Comparison of ENCODE assay signal across 30 cellular contexts in the genomic region with DNA sequence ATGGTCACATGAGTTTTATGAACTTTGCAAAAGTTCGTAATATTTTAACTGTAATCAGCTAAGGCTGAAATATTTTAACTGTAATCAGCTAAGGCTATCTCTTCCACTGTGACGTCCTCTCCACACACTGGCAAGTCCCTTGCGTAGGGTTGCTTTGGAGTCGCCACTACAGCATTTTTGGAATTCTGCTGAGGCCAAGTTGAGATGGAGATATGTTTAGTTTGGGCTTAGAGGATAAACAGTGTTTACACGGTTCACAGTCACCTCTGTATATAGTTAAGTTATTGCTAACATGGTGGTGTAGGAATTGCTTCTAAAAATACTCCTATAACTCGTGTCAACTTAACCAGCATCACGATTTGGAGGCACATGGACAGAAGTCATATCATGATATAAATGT.
"Had no signal": no experiment of that assay in that cellular context is flagged by ENCODE, and none has a peak within 500 bp of the region (broad histone marks: within the 10 kb centered on the region; RNA-seq: fewer than 3 reads in every experiment).

No MANE protein-coding gene starts in this region.

- H3K27ac Mint-ChIP-seq: activated naive CD4-positive, alpha-beta T cell treated with anti-CD3 and anti-CD28 coated beads for 36 hours; activated naive CD8-positive, alpha-beta T cell treated with anti-CD3 and anti-CD28 coated beads for 36 hours; activated T-helper 1 cell treated with anti-CD3 and anti-CD28 coated beads, Interleukin-12 subunit alpha, Interleukin-12 subunit beta, Interleukin-2, Interleukin-4 antibody, amounts not matched to agents 30 ng/mL and 10 ng/mL and 1 ng/mL, durations not matched to agents 14 hours and 24 hours and 36 hours; dendritic cell treated with granulocyte-macrophage colony-stimulating factor and Interleukin-4, amounts not matched to agents 40 ng/mL and 50 ng/mL, for 4 days; endodermal cell; immature natural killer cell; memory B cell; natural killer cell; neural progenitor cell; stimulated activated memory B cell treated with anti-CD40 and anti-IgM and Interleukin-4, amounts not matched to agents 10 μg/mL and 1 μg/mL and 100 μg/mL, for 72 hours; stimulated activated naive CD8-positive, alpha-beta T cell treated with anti-CD3 and anti-CD28 coated beads, Interleukin-15, amount 100 ng/mL, for 72 hours; T-helper 1 cell treated with Interleukin-12 subunit alpha and Interleukin-12 subunit beta and Interleukin-4 antibody, amounts not matched to agents 30 μg/mL and 1 μg/mL, for 36 hours had no signal

- H3K9me3 ChIP-seq: breast epithelium, esophagus squamous epithelium, upper lobe of left lung, vagina had no signal

- H3K4me1 Mint-ChIP-seq: central memory CD8-positive, alpha-beta T cell; immature natural killer cell; memory B cell; natural killer cell; stimulated activated memory B cell treated with anti-CD40 and anti-IgM and Interleukin-4, amounts not matched to agents 10 μg/mL and 1 μg/mL and 100 μg/mL, for 72 hours had no signal

- H3K4me2 ChIP-seq: neural progenitor cell had no signal

- H3K4me3 Mint-ChIP-seq: activated naive CD4-positive, alpha-beta T cell treated with anti-CD3 and anti-CD28 coated beads for 36 hours; activated naive CD8-positive, alpha-beta T cell treated with anti-CD3 and anti-CD28 coated beads for 36 hours; activated T-helper 1 cell treated with anti-CD3 and anti-CD28 coated beads, Interleukin-12 subunit alpha, Interleukin-12 subunit beta, Interleukin-2, Interleukin-4 antibody, amounts not matched to agents 30 ng/mL and 10 ng/mL and 1 ng/mL, durations not matched to agents 14 hours and 24 hours and 36 hours; central memory CD8-positive, alpha-beta T cell; dendritic cell treated with granulocyte-macrophage colony-stimulating factor and Interleukin-4, amounts not matched to agents 40 ng/mL and 50 ng/mL, for 4 days; endodermal cell; immature natural killer cell; memory B cell; natural killer cell; neural progenitor cell; stimulated activated memory B cell treated with anti-CD40 and anti-IgM and Interleukin-4, amounts not matched to agents 10 μg/mL and 1 μg/mL and 100 μg/mL, for 72 hours; stimulated activated naive CD8-positive, alpha-beta T cell treated with anti-CD3 and anti-CD28 coated beads, Interleukin-15, amount 100 ng/mL, for 72 hours; T-helper 1 cell treated with Interleukin-12 subunit alpha and Interleukin-12 subunit beta and Interleukin-4 antibody, amounts not matched to agents 30 μg/mL and 1 μg/mL, for 36 hours had no signal

- H3K36me3 ChIP-seq: breast epithelium, esophagus squamous epithelium, neural progenitor cell, upper lobe of left lung, vagina had no signal

- DNase-seq: activated CD4-positive, alpha-beta T cell treated with anti-CD3 and anti-CD28 coated beads for 4 hours; activated CD4-positive, alpha-beta T cell treated with anti-CD3 and anti-CD28 coated beads, Interleukin-2, amount 50 U/mL, for 4 hours; activated effector memory CD4-positive, alpha-beta T cell treated with anti-CD3 and anti-CD28 coated beads, Interleukin-2, amount 50 U/mL, for 16 hours; activated naive CD4-positive, alpha-beta T cell treated with anti-CD3 and anti-CD28 coated beads for 36 hours; activated naive CD8-positive, alpha-beta T cell treated with anti-CD3 and anti-CD28 coated beads for 36 hours; endodermal cell; esophagus squamous epithelium; head of caudate nucleus; hypothalamus; immature natural killer cell; natural killer cell; occipital lobe; right cardiac atrium; stimulated activated CD4-positive, alpha-beta T cell treated with anti-CD3 and anti-CD28 coated beads, Interleukin-12 subunit alpha, Interleukin-12 subunit beta, amount 100 ng/mL, for 4 hours; stimulated activated CD4-positive, alpha-beta T cell treated with anti-CD3 and anti-CD28 coated beads, Interleukin-4, amount 100 ng/mL, for 1 hour; stimulated activated CD8-positive, alpha-beta memory T cell treated with anti-CD3 and anti-CD28 coated beads, Interleukin-4, amount 100 ng/mL, for 48 hours; stimulated activated naive CD8-positive, alpha-beta T cell treated with anti-CD3 and anti-CD28 coated beads, Interleukin-15, amount 100 ng/mL, for 72 hours; substantia nigra; T-helper 9 cell had no signal

- H3K36me3 Mint-ChIP-seq: activated naive CD8-positive, alpha-beta T cell treated with anti-CD3 and anti-CD28 coated beads for 36 hours; immature natural killer cell; memory B cell; natural killer cell; stimulated activated memory B cell treated with anti-CD40 and anti-IgM and Interleukin-4, amounts not matched to agents 10 μg/mL and 1 μg/mL and 100 μg/mL, for 72 hours had no signal

- H3K4me3 ChIP-seq: breast epithelium, esophagus squamous epithelium, neural progenitor cell, upper lobe of left lung, vagina had no signal

- H3K9me3 Mint-ChIP-seq: activated naive CD4-positive, alpha-beta T cell treated with anti-CD3 and anti-CD28 coated beads for 36 hours; activated naive CD8-positive, alpha-beta T cell treated with anti-CD3 and anti-CD28 coated beads for 36 hours; activated T-helper 1 cell treated with anti-CD3 and anti-CD28 coated beads, Interleukin-12 subunit alpha, Interleukin-12 subunit beta, Interleukin-2, Interleukin-4 antibody, amounts not matched to agents 30 ng/mL and 10 ng/mL and 1 ng/mL, durations not matched to agents 14 hours and 24 hours and 36 hours; central memory CD8-positive, alpha-beta T cell; dendritic cell treated with granulocyte-macrophage colony-stimulating factor and Interleukin-4, amounts not matched to agents 40 ng/mL and 50 ng/mL, for 4 days; endodermal cell; immature natural killer cell; memory B cell; natural killer cell; neural progenitor cell; stimulated activated memory B cell treated with anti-CD40 and anti-IgM and Interleukin-4, amounts not matched to agents 10 μg/mL and 1 μg/mL and 100 μg/mL, for 72 hours; stimulated activated naive CD8-positive, alpha-beta T cell treated with anti-CD3 and anti-CD28 coated beads, Interleukin-15, amount 100 ng/mL, for 72 hours; T-helper 1 cell treated with Interleukin-12 subunit alpha and Interleukin-12 subunit beta and Interleukin-4 antibody, amounts not matched to agents 30 μg/mL and 1 μg/mL, for 36 hours had no signal

- H2AFZ ChIP-seq: neural progenitor cell had no signal

- H3K27me3 ChIP-seq: breast epithelium, esophagus squamous epithelium, neural progenitor cell, upper lobe of left lung, vagina had no signal

- ATAC-seq: right cardiac atrium; stimulated activated memory B cell treated with anti-CD40 and anti-IgM and Interleukin-4, amounts not matched to agents 10 μg/mL and 1 μg/mL and 100 μg/mL, for 72 hours; stimulated activated naive CD8-positive, alpha-beta T cell treated with anti-CD3 and anti-CD28 coated beads, Interleukin-15, amount 100 ng/mL, for 72 hours had no signal

- H3K4me1 ChIP-seq: neural progenitor cell had no signal

- H3K27ac ChIP-seq: breast epithelium, neural progenitor cell, vagina, VCaP had no signal

- H3K27me3 Mint-ChIP-seq: activated naive CD8-positive, alpha-beta T cell treated with anti-CD3 and anti-CD28 coated beads for 36 hours; central memory CD8-positive, alpha-beta T cell; stimulated activated memory B cell treated with anti-CD40 and anti-IgM and Interleukin-4, amounts not matched to agents 10 μg/mL and 1 μg/mL and 100 μg/mL, for 72 hours; stimulated activated naive CD8-positive, alpha-beta T cell treated with anti-CD3 and anti-CD28 coated beads, Interleukin-15, amount 100 ng/mL, for 72 hours had no signal

- H3K9ac ChIP-seq: neural progenitor cell had no signal
